Comparison of ENCODE assay signal across 8 cellular contexts in genomic region chr17:79810138-79811027, GRCh38. TPM values are rescaled to one million over a fixed set of nuclear protein-coding genes. Genes with fewer than 3 reads are reported as not detected.
DNase-seq lines count a peak whose midpoint lies in the region; ATAC-seq and TF ChIP-seq lines count a peak whose summit lies in the region.

No MANE protein-coding gene starts in this region.

- H2AFZ ChIP-seq in OCI-LY3 (ENCODE audit: low read depth, low read length): no peak overlapping the region
- H2AFZ ChIP-seq in neural cell (ENCODE audit: low read depth, low read length): no peak overlapping the region

- ATAC-seq in GM21529 (IDR thresholded peaks at IDR 0.05; ENCODE audit: unreplicated experiment): peak; percentile 81

- 1 to 3% (median 2%) methylated on average over 36 to 76 of the region's 76 CpGs for WGBS in stomach, 5 donors

- TF ChIP-seq EP300 in Ishikawa (IDR thresholded peaks at IDR 0.05; ENCODE audit: borderline replicate concordance) (peak; percentile 42; the same call in 1 of the 2 replicates), neural cell (conservative IDR thresholded peaks at IDR 0.05; ENCODE audit: poor library complexity, severe bottlenecking) (peak; percentile 67), stomach (IDR thresholded peaks at IDR 0.05) (no peak)

- no peaks in the 10 kb centered on the region for H3K27me3 ChIP-seq in OCI-LY3 (ENCODE audit: low read depth, low read length)
- peaks cover 70% of the 10 kb centered on the region for H3K27me3 ChIP-seq in neural cell (ENCODE audit: insufficient read depth, low read depth, low read length)
- peaks cover 77 to 100% (median 98%) of the 10 kb centered on the region in 3 donors for H3K27me3 ChIP-seq in stomach

- H3F3A ChIP-seq in neural cell (ENCODE audit: insufficient read depth, low read length, poor library complexity, severe bottlenecking): peaks cover 12% of the 10 kb centered on the region

- H3K9me2 ChIP-seq in neural cell (ENCODE audit: insufficient read depth, low read length): no peaks in the 10 kb centered on the region

- H3K36me3 ChIP-seq in OCI-LY3 (replicated peaks; ENCODE audit: low read depth, low read length) (no peaks in the 10 kb centered on the region), neural cell (ENCODE audit: insufficient read depth, low read length) (no peaks in the 10 kb centered on the region), stomach (no peaks in the 10 kb centered on the region)

- no peaks in the 10 kb centered on the region for H3K9me3 ChIP-seq in OCI-LY3 (ENCODE audit: insufficient read depth, low read length)
- H3K9me3 ChIP-seq in neural cell (ENCODE audit: low read length): no peaks in the 10 kb centered on the region
- no peaks in the 10 kb centered on the region for H3K9me3 ChIP-seq in stomach

- H3K4me1 ChIP-seq in OCI-LY3 (ENCODE audit: low read length) (peaks cover 69% of the 10 kb centered on the region), stomach (peaks cover 61 to 70% (median 63%) of the 10 kb centered on the region in 4 donors)

- H3K4me2 ChIP-seq in OCI-LY3 (ENCODE audit: low read length) (peak overlapping the region; percentile 92), neural cell (ENCODE audit: low read length) (peak overlapping the region; percentile 83)

- DNase-seq in COR-L47 (lab: John Stamatoyannopoulos, UW) (peak; percentile 92), activated T-cell treated with anti-CD3 and anti-CD28 coated beads for 1 hour (ENCODE audit: low read depth) (peak; percentile 73), erythroblast (lab: John Stamatoyannopoulos, UW) (peak; percentile 83 to 85), stomach (peak; percentile 84)

- H3K4me3 ChIP-seq in OCI-LY3 (ENCODE audit: low read length) (peak overlapping the region; percentile 83), neural cell (ENCODE audit: low read length) (peak overlapping the region; percentile 68), stomach (peak overlapping the region in 3 of 4 donors; percentile 12 to 33 (median 12))

- TF ChIP-seq CTCF in OCI-LY3 (IDR thresholded peaks at IDR 0.05; ENCODE audit: low read depth, low read length) (no peak), neural cell (IDR thresholded peaks at IDR 0.05; ENCODE audit: poor library complexity, severe bottlenecking) (no peak), stomach (IDR thresholded peaks at IDR 0.05) (no peak)

- intact Hi-C loops in stomach (cut with DNase I; ENCODE audit: low total_unique reads): no loop called here

- TF ChIP-seq RAD21 in Ishikawa (IDR thresholded peaks at IDR 0.05; ENCODE audit: low read depth) (no peak), neural cell (conservative IDR thresholded peaks at IDR 0.05) (no peak)

- H3K27ac ChIP-seq in OCI-LY3 (ENCODE audit: low read length) (peak overlapping the region; percentile 84), neural cell (ENCODE audit: low read length) (peak overlapping the region; percentile 96), stomach (no peak overlapping the region)

- H3K9ac ChIP-seq in OCI-LY3 (ENCODE audit: low read length): peak overlapping the region; percentile 96
- peak overlapping the region; percentile 98 for H3K9ac ChIP-seq in neural cell (ENCODE audit: low read length)

- H4K20me1 ChIP-seq in OCI-LY3 (ENCODE audit: insufficient read depth, low read length) (no peaks in the 10 kb centered on the region), neural cell (ENCODE audit: insufficient read depth) (no peaks in the 10 kb centered on the region)

- no peak for TF ChIP-seq POLR2A in erythroblast (IDR thresholded peaks at IDR 0.05; ENCODE audit: low read length)
- TF ChIP-seq POLR2A in stomach (IDR thresholded peaks at IDR 0.05): no peak

- H3K79me2 ChIP-seq in OCI-LY3 (ENCODE audit: low read length) (peaks cover 6% of the 10 kb centered on the region; the same call in 1 of the 2 replicates), neural cell (replicated peaks; ENCODE audit: insufficient read depth, low read length) (no peaks in the 10 kb centered on the region)

TF ChIP-seq in Ishikawa, 13 proteins besides CTCF, POLR2A, EP300 and RAD21 (continues in another document):
- TF ChIP-seq NFIC (IDR thresholded peaks at IDR 0.05) (no peak), TAF1 (IDR thresholded peaks at IDR 0.05; ENCODE audit: low read depth) (no peak), TCF12 (IDR thresholded peaks at IDR 0.05; ENCODE audit: low read depth) (no peak; the same call in 1 of the 2 replicates), USF1 (IDR thresholded peaks at IDR 0.05) (no peak), REST (IDR thresholded peaks at IDR 0.05; ENCODE audit: low read depth) (no peak)

TF ChIP-seq in neural cell, 6 proteins besides CTCF, POLR2A, EP300 and RAD21:
- peak; percentile 34 for TF ChIP-seq MXI1 (conservative IDR thresholded peaks at IDR 0.05; ENCODE audit: poor library complexity, severe bottlenecking)
- peak; percentile 47 for TF ChIP-seq REST (IDR thresholded peaks at IDR 0.05; ENCODE audit: borderline replicate concordance)
- TF ChIP-seq POLR2AphosphoS5 (IDR thresholded peaks at IDR 0.05): peak; percentile 84
- TF ChIP-seq TAF1 (IDR thresholded peaks at IDR 0.05; ENCODE audit: low read depth): peak; percentile 65
- TF ChIP-seq SMC3 (conservative IDR thresholded peaks at IDR 0.05; ENCODE audit: poor library complexity): no peak
- no peak for TF ChIP-seq EZH2 (IDR thresholded peaks at IDR 0.05; ENCODE audit: borderline replicate concordance, insufficient read depth, low read length, poor library complexity, severe bottlenecking)

RNA-seq across cellular contexts. Expression of gene CBX8, which starts 13.5 kb away (rescaled TPM):
- polyA plus RNA-seq in neural cell (15.4 and 27.6 TPM in 2 replicates), stomach (1 to 10 TPM in 2 of 3 donors, under 1 TPM in 1; 0.76 to 3.4 (median 1.4) TPM)
- polyA minus RNA-seq in neural cell: 26.4 and 33.8 TPM in 2 replicates
- 100 to 1,000 TPM in 1 of 5 donors, 10 to 100 TPM in 1, 1 to 10 TPM in 1, not detected in 2; 2.8 to 140 (median 12.0) TPM for total RNA-seq in stomach

RNA-seq across cellular contexts. Expression of gene CBX4, which starts 28.9 kb away (rescaled TPM):
- polyA plus RNA-seq in neural cell (31.9 and 34.6 TPM in 2 replicates), stomach (10 to 100 TPM in 1 of 3 donors, 1 to 10 TPM in 2; 7.6 to 10.6 (median 9.3) TPM)
- polyA minus RNA-seq in neural cell: 43.3 and 45.8 TPM in 2 replicates
- 1 to 10 TPM; 1.8 to 9.8 (median 7.8) TPM for total RNA-seq in stomach

RNA-seq across cellular contexts. Expression of gene CBX2, which starts 32.4 kb away (rescaled TPM):
- polyA plus RNA-seq in neural cell (15.9 and 16.9 TPM in 2 replicates), stomach (1 to 10 TPM in 1 of 3 donors, under 1 TPM in 1, not detected in 1; 0.93 to 1.2 TPM)
- 27.1 and 28.5 TPM in 2 replicates for polyA minus RNA-seq in neural cell
- 1 to 10 TPM in 2 of 5 donors, under 1 TPM in 1, not detected in 2; under 0.01 to 1.3 (median 1.0) TPM for total RNA-seq in stomach

Comparison
In these comparisons a context has a peak if more than half of its experiments do, and no peak if none do; other contexts are left out.
1. H3K27ac ChIP-seq: peak in OCI-LY3 (single experiment) and neural cell (single experiment); none in stomach (0 of 5).
2. H3K4me3 ChIP-seq: peak in every context shown above with its lines; median percentile 83 in OCI-LY3; 68 in neural cell; 12 in stomach.
3. Peak in every context shown above with its lines, with median percentiles within 50 percentile points of each other: DNase-seq.